Comparison of ENCODE assay signal across 8 cellular contexts in the genomic region with DNA sequence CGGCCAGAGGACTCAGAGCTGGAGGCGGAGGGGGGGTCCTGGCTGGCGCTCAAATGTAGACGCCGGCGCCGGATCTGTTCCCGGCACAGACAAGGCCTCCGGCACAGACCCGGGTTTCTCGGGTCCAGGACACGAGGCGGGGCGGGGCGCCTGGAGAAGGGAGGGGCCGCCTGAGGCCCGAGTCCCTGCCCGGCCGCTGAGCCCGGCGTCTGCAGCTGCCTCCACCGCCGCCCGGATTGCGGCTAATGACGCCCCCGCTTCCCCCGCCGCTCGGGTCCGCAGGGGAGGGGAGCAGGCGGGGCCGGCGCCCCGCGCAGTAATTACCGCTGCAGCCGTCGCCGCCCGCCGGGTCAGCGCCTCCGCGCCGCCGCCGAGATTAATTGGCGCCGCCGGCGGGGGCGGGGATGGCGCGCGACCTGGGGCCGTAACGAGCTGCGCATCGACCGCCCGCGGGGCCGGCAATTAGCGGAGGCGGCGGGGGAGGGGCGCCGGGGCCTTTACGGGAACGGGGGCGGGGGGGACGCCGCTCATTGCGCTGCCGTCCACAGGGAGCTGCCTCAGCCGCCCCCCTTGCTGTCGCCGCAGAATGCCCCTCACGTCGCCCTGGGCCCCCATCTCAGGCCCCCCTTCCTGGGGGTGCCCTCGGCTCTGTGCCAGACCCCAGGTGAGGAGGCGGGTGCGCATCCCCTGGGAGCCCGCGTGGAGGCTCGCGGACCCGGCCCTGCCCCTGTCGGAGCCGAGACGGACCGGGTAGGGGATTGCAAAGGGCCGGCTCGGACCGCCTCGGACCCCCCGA. TPM values are rescaled to one million over a fixed set of nuclear protein-coding genes. Genes with fewer than 3 reads are reported as not detected.
DNase-seq lines count a peak whose midpoint lies in the region; ATAC-seq and TF ChIP-seq lines count a peak whose summit lies in the region.

No MANE protein-coding gene starts in this region.

- H3K4me3 ChIP-seq in RWPE2 (ENCODE audit: severe bottlenecking) (peak overlapping the region; percentile 24), ectodermal cell (ENCODE audit: insufficient read depth, low read depth, low read length) (peak overlapping the region; percentile 31), vagina (peak overlapping the region; percentile 38 to 59)

- H3K4me1 ChIP-seq in RWPE2 (ENCODE audit: insufficient read depth, poor library complexity, severe bottlenecking) (no peaks in the 10 kb centered on the region), ectodermal cell (ENCODE audit: control insufficient read depth, insufficient read depth, low read length) (peaks cover 40% of the 10 kb centered on the region), vagina (peaks cover 41% of the 10 kb centered on the region)

- H3K27me3 ChIP-seq in RWPE2 (ENCODE audit: insufficient read depth, poor library complexity, severe bottlenecking): peaks cover 38% of the 10 kb centered on the region
- peaks cover 73% of the 10 kb centered on the region for H3K27me3 ChIP-seq in ectodermal cell (ENCODE audit: control insufficient read depth, insufficient read depth, low read length, poor library complexity, severe bottlenecking)
- peaks cover 6% of the 10 kb centered on the region for H3K27me3 ChIP-seq in vagina

- intact Hi-C loops in vagina (cut with DNase I): no loop called here

- peaks cover 3% of the 10 kb centered on the region for H3K9me3 ChIP-seq in RWPE2 (ENCODE audit: severe bottlenecking)
- H3K9me3 ChIP-seq in ectodermal cell (ENCODE audit: control insufficient read depth, low read length): no peaks in the 10 kb centered on the region
- H3K9me3 ChIP-seq in vagina: no peaks in the 10 kb centered on the region

- H3K36me3 ChIP-seq in RWPE2 (ENCODE audit: low read depth) (peaks cover 20% of the 10 kb centered on the region), ectodermal cell (ENCODE audit: control insufficient read depth, insufficient read depth, low read length) (peaks cover 5% of the 10 kb centered on the region), vagina (peaks cover 0 to 5% of the 10 kb centered on the region in 2 donors)

- WGBS in ectodermal cell, 2 experiments: 0 to 1% methylated on average over 98 of the region's 98 CpGs

- DNase-seq in COR-L47 (lab: John Stamatoyannopoulos, UW): peak; percentile 98
- peak; percentile 87 for DNase-seq in HuH-7 (ENCODE audit: low spot score)
- DNase-seq in RWPE2 (ENCODE audit: low spot score): no peak
- DNase-seq in medulla oblongata (ENCODE audit: extremely low spot score): peak; percentile 46
- DNase-seq in vagina (ENCODE audit: extremely low spot score in 2 of 2): no peak
- DNase-seq in cortex of kidney (lab: John Stamatoyannopoulos, UW): no peak
- DNase-seq in effector CD8-positive, alpha-beta T cell (lab: John Stamatoyannopoulos, UW): no peak

- no peak overlapping the region for H3K27ac ChIP-seq in RWPE2 (ENCODE audit: poor library complexity, severe bottlenecking)
- H3K27ac ChIP-seq in ectodermal cell (ENCODE audit: insufficient read depth, low read depth, low read length, poor library complexity, severe bottlenecking): no peak overlapping the region
- peak overlapping the region; percentile 72 for H3K27ac ChIP-seq in vagina

- peak; percentile 40 for ATAC-seq in RWPE2 (ENCODE audit: low read depth)

- TF ChIP-seq CTCF in RWPE2 (IDR thresholded peaks at IDR 0.05; ENCODE audit: poor library complexity, severe bottlenecking) (no peak), vagina (IDR thresholded peaks at IDR 0.05) (no peak)

- no peak for TF ChIP-seq POLR2A in vagina (IDR thresholded peaks at IDR 0.05)

RNA-seq across cellular contexts. Expression of a gene that starts 17.3 kb away (rescaled TPM):
- polyA plus RNA-seq in ectodermal cell (2013, experiment 1 of 4): 90.0 TPM
- polyA plus RNA-seq in ectodermal cell (2013, experiment 2 of 4): 87.3 TPM
- polyA plus RNA-seq in ectodermal cell (2013, experiment 3 of 4): 58.0 TPM
- polyA plus RNA-seq in ectodermal cell (2013, experiment 4 of 4): 57.1 TPM
- 42.5 TPM for total RNA-seq in vagina

RNA-seq across cellular contexts. Expression of a gene that starts 18.1 kb away (rescaled TPM):
- 5.1 TPM for polyA plus RNA-seq in ectodermal cell (2013, experiment 1 of 4)
- polyA plus RNA-seq in ectodermal cell (2013, experiment 2 of 4): 4.9 TPM
- 10.0 TPM for polyA plus RNA-seq in ectodermal cell (2013, experiment 3 of 4)
- polyA plus RNA-seq in ectodermal cell (2013, experiment 4 of 4): 10.2 TPM
- total RNA-seq in vagina: 33.9 TPM

RNA-seq across cellular contexts. Expression of a gene that starts 18.6 kb away (rescaled TPM):
- polyA plus RNA-seq in ectodermal cell (2013, experiment 1 of 4): 27.9 TPM
- 23.2 TPM for polyA plus RNA-seq in ectodermal cell (2013, experiment 2 of 4)
- 24.3 TPM for polyA plus RNA-seq in ectodermal cell (2013, experiment 3 of 4)
- polyA plus RNA-seq in ectodermal cell (2013, experiment 4 of 4): 26.7 TPM
- 19.6 TPM for total RNA-seq in vagina

RNA-seq across cellular contexts. Expression of a gene that starts 24.5 kb away (rescaled TPM):
- polyA plus RNA-seq in ectodermal cell (2013, experiment 1 of 4): not detected
- polyA plus RNA-seq in ectodermal cell (2013, experiment 2 of 4): 0.14 TPM
- polyA plus RNA-seq in ectodermal cell (2013, experiment 3 of 4): not detected
- 0.08 TPM for polyA plus RNA-seq in ectodermal cell (2013, experiment 4 of 4)
- total RNA-seq in vagina: 15.2 TPM

RNA-seq across cellular contexts. Expression of a gene that starts 40.1 kb away (rescaled TPM):
- polyA plus RNA-seq in ectodermal cell (2013, experiment 1 of 4): not detected
- polyA plus RNA-seq in ectodermal cell (2013, experiment 2 of 4): not detected
- not detected for polyA plus RNA-seq in ectodermal cell (2013, experiment 3 of 4)
- polyA plus RNA-seq in ectodermal cell (2013, experiment 4 of 4): not detected
- total RNA-seq in vagina: not detected

Comparison
In these comparisons a context has a peak if more than half of its experiments do, and no peak if none do; other contexts are left out.
1. DNase-seq: peak in COR-L47 (single experiment), HuH-7 (single experiment) and medulla oblongata (single experiment); none in RWPE2 (single experiment), vagina (0 of 2), cortex of kidney (single experiment) and effector CD8-positive, alpha-beta T cell (single experiment).
2. Peak in every context shown above with its lines, with median percentiles within 50 percentile points of each other: H3K4me3 ChIP-seq.